In the genomic region with DNA sequence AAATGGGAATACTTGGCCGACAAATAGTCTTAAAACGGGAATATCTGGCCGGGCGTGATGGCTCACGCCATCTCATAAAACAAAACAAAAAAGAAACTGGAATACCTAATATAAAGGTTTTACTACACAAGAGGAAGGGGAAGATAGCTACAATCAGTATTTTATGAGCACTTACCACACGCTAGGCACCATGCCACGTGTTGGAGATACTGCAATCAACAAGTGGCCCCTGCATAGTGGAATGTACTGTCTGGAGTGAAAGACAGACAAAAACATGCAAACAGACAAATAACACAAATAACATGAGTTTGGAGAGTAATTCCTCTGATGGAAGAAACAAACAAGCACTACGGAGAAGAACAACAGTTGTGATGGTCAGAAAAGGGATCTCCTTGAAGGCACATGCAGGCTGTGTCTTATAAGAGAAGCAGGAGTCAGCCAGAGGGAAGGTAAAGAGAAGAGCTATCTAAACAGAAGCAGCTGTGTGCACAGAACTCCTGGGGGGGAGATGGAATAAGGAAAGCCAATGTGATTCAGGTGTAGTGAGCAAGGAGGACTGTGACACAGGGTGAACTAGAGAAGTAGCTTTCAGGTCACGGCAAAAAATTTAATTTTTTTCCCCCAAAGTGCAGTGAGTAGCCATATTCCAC, we compare ENCODE assay signal across 1 cellular context.
TF ChIP-seq lines count a peak whose summit lies in the region.

No MANE protein-coding gene starts in this region.

TF ChIP-seq in HepG2, 621 proteins besides CTCF, POLR2A, EP300 and RAD21 (continued from another document):
- TF ChIP-seq CSRNP1 (CRISPR knock-in tag; IDR thresholded peaks at IDR 0.05) = no peak
- TF ChIP-seq HNRNPUL1 (IDR thresholded peaks at IDR 0.05; ENCODE audit: low read depth, low read length) = no peak
- TF ChIP-seq KLF16 (CRISPR knock-in tag; IDR thresholded peaks at IDR 0.05) = no peak
- TF ChIP-seq ZNF83 (CRISPR knock-in tag; IDR thresholded peaks at IDR 0.05; ENCODE audit: borderline replicate concordance) = no peak
- TF ChIP-seq REXO4 (CRISPR knock-in tag; IDR thresholded peaks at IDR 0.05; ENCODE audit: borderline replicate concordance) = no peak
- no peak for TF ChIP-seq ATM (IDR thresholded peaks at IDR 0.05; ENCODE audit: borderline replicate concordance)
- TF ChIP-seq ZKSCAN1 (IDR thresholded peaks at IDR 0.05; ENCODE audit: low read length) = no peak
- TF ChIP-seq SMAD9 (CRISPR knock-in tag; IDR thresholded peaks at IDR 0.05) = no peak
- TF ChIP-seq SOX6 (IDR thresholded peaks at IDR 0.05) = no peak
- no peak for TF ChIP-seq SOX6 (CRISPR knock-in tag; IDR thresholded peaks at IDR 0.05)
- TF ChIP-seq ZNF558 (CRISPR knock-in tag; IDR thresholded peaks at IDR 0.05; ENCODE audit: borderline replicate concordance) = no peak
- no peak for TF ChIP-seq ZSCAN22 (CRISPR knock-in tag; IDR thresholded peaks at IDR 0.05)
- no peak for TF ChIP-seq THAP7 (CRISPR knock-in tag; IDR thresholded peaks at IDR 0.05)
- no peak for TF ChIP-seq ISL2 (CRISPR knock-in tag; IDR thresholded peaks at IDR 0.05)
- TF ChIP-seq KLF11 (CRISPR knock-in tag; IDR thresholded peaks at IDR 0.05) = no peak
- TF ChIP-seq, protein P1, sequence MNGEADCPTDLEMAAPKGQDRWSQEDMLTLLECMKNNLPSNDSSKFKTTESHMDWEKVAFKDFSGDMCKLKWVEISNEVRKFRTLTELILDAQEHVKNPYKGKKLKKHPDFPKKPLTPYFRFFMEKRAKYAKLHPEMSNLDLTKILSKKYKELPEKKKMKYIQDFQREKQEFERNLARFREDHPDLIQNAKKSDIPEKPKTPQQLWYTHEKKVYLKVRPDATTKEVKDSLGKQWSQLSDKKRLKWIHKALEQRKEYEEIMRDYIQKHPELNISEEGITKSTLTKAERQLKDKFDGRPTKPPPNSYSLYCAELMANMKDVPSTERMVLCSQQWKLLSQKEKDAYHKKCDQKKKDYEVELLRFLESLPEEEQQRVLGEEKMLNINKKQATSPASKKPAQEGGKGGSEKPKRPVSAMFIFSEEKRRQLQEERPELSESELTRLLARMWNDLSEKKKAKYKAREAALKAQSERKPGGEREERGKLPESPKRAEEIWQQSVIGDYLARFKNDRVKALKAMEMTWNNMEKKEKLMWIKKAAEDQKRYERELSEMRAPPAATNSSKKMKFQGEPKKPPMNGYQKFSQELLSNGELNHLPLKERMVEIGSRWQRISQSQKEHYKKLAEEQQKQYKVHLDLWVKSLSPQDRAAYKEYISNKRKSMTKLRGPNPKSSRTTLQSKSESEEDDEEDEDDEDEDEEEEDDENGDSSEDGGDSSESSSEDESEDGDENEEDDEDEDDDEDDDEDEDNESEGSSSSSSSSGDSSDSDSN (CRISPR knock-in tag; IDR thresholded peaks at IDR 0.05) = no peak
- no peak for TF ChIP-seq PAXIP1 (CRISPR knock-in tag; conservative IDR thresholded peaks at IDR 0.05)
- no peak for TF ChIP-seq AGO2 (optimal IDR thresholded peaks at IDR 0.05; ENCODE audit: low read depth, low read length)
TF ChIP-seq in HepG2: peak in this region for 0.
